In the genomic region with DNA sequence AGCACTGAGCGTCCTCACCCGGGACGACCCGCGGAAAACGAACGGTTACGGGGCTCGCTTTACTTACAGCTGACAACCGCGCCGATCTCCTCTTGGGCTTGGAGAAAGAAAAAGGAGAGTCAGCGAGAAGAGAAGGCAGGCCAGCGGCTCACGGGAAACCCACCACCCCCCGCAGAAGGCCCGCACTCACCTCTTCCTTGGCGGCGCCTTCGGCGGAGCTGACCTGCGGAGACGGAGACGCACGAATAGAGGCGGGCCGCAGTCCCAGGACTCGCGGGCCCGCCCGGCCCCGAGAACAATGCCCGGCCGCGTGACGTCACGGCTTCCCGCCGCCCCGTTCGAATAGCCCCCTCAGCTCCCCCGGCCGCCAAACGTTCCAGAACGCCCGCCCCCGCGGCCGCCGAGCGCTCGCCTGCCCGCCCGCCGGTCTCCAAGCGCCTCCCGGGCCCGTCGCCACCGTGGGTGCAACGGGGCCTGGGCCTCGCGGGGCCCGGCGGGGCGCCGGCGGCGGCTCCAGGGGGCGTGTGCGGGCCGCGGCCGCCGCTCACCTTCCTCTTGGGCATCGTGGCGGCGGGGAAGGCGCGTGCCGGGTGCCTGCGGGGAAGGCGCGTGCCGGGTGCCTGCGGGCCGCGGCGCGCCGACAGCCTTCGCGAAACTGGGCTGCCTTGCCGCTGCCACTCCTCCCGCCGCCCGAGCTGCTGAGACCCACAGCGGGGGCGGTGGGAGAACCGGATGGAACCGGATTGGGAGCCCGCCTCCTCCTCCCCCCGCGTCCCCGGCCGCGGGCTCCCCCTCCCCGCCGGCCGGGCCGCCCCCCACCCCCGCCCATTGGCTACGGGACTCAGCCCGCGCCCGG, we compare ENCODE assay signal across 1 cellular context.
TF ChIP-seq lines count a peak whose summit lies in the region.

A gene with protein sequence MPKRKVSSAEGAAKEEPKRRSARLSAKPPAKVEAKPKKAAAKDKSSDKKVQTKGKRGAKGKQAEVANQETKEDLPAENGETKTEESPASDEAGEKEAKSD (minus strand): TSS at position 734 of the 856 bp plus-strand sequence. CDS start 171 bp downstream, at position 563.

TF ChIP-seq in K562, 482 proteins besides CTCF, POLR2A, EP300 and RAD21 (continued from another document and continues in another):
- TF ChIP-seq, protein P1, sequence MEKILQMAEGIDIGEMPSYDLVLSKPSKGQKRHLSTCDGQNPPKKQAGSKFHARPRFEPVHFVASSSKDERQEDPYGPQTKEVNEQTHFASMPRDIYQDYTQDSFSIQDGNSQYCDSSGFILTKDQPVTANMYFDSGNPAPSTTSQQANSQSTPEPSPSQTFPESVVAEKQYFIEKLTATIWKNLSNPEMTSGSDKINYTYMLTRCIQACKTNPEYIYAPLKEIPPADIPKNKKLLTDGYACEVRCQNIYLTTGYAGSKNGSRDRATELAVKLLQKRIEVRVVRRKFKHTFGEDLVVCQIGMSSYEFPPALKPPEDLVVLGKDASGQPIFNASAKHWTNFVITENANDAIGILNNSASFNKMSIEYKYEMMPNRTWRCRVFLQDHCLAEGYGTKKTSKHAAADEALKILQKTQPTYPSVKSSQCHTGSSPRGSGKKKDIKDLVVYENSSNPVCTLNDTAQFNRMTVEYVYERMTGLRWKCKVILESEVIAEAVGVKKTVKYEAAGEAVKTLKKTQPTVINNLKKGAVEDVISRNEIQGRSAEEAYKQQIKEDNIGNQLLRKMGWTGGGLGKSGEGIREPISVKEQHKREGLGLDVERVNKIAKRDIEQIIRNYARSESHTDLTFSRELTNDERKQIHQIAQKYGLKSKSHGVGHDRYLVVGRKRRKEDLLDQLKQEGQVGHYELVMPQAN (IDR thresholded peaks at IDR 0.05; ENCODE audit: borderline replicate concordance) = peak; percentile 70
- TF ChIP-seq, protein P2, sequence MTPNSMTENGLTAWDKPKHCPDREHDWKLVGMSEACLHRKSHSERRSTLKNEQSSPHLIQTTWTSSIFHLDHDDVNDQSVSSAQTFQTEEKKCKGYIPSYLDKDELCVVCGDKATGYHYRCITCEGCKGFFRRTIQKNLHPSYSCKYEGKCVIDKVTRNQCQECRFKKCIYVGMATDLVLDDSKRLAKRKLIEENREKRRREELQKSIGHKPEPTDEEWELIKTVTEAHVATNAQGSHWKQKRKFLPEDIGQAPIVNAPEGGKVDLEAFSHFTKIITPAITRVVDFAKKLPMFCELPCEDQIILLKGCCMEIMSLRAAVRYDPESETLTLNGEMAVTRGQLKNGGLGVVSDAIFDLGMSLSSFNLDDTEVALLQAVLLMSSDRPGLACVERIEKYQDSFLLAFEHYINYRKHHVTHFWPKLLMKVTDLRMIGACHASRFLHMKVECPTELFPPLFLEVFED (CRISPR knock-in tag; conservative IDR thresholded peaks at IDR 0.05) = no peak
- TF ChIP-seq, protein P3, sequence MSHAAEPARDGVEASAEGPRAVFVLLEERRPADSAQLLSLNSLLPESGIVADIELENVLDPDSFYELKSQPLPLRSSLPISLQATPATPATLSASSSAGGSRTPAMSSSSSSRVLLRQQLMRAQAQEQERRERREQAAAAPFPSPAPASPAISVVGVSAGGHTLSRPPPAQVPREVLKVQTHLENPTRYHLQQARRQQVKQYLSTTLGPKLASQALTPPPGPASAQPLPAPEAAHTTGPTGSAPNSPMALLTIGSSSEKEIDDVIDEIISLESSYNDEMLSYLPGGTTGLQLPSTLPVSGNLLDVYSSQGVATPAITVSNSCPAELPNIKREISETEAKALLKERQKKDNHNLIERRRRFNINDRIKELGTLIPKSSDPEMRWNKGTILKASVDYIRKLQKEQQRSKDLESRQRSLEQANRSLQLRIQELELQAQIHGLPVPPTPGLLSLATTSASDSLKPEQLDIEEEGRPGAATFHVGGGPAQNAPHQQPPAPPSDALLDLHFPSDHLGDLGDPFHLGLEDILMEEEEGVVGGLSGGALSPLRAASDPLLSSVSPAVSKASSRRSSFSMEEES (CRISPR knock-in tag; IDR thresholded peaks at IDR 0.05) = no peak
- TF ChIP-seq RHOXF2B (CRISPR knock-in tag; conservative IDR thresholded peaks at IDR 0.05) (no peak), ZNF766 (CRISPR knock-in tag; conservative IDR thresholded peaks at IDR 0.05) (peak; percentile 67; the same call in 1 of the 2 replicates), POLR3A (IDR thresholded peaks at IDR 0.05; ENCODE audit: borderline replicate concordance, extremely low read depth, insufficient read depth, insufficient read length) (no peak), ZNF589 (CRISPR knock-in tag; IDR thresholded peaks at IDR 0.05; ENCODE audit: low read depth) (peak; percentile 55; the same call in 1 of the 2 replicates), ZSCAN29 (IDR thresholded peaks at IDR 0.05) (peak; percentile 59; the same call in 1 of the 2 replicates), ZBED1 (IDR thresholded peaks at IDR 0.05) (no peak), ZNF197 (CRISPR knock-in tag; IDR thresholded peaks at IDR 0.05; ENCODE audit: low read depth) (0 out of 2 replicates have a peak, but pooled peaks have one; percentile 48), ZNF217 (CRISPR knock-in tag; IDR thresholded peaks at IDR 0.05) (no peak), XRCC4 (IDR thresholded peaks at IDR 0.05; ENCODE audit: extremely low read depth, insufficient read depth, insufficient read length) (no peak), GABPB1 (CRISPR knock-in tag; IDR thresholded peaks at IDR 0.05) (no peak), POLR2B (IDR thresholded peaks at IDR 0.05; ENCODE audit: low read depth, partially characterized antibody) (peak; percentile 21), ZNF124 (CRISPR knock-in tag; IDR thresholded peaks at IDR 0.05) (no peak), ILK (tag; IDR thresholded peaks at IDR 0.05; ENCODE audit: borderline replicate concordance, low read depth) (no peak), LARP7 (IDR thresholded peaks at IDR 0.05) (no peak), CREB1 (IDR thresholded peaks at IDR 0.05) (peak; percentile 68), CREB1 (CRISPR knock-in tag; IDR thresholded peaks at IDR 0.05) (peak; percentile 80), EWSR1 (IDR thresholded peaks at IDR 0.05; ENCODE audit: borderline replicate concordance, low read depth, partially characterized antibody) (no peak), L3MBTL2 (IDR thresholded peaks at IDR 0.05) (peak; percentile 68), NFATC3 (IDR thresholded peaks at IDR 0.05) (no peak), CREBBP (IDR thresholded peaks at IDR 0.05; ENCODE audit: low read depth, low read length) (no peak), ZNF121 (CRISPR knock-in tag; conservative IDR thresholded peaks at IDR 0.05) (no peak), STAT5A (IDR thresholded peaks at IDR 0.05; ENCODE audit: borderline replicate concordance, low read length) (no peak), KAT2B (IDR thresholded peaks at IDR 0.05; ENCODE audit: low read depth, low read length) (no peak), HCFC1 (IDR thresholded peaks at IDR 0.05; ENCODE audit: low read depth, low read length) (peak; percentile 30; the same call in 1 of the 2 replicates), SRF (CRISPR knock-in tag; IDR thresholded peaks at IDR 0.05) (0 out of 4 replicates have a peak, but pooled peaks of 1 of the 2 experiments have one; percentile 31), PRPF4 (IDR thresholded peaks at IDR 0.05; ENCODE audit: insufficient read depth, low read depth, low read length, poor library complexity, severe bottlenecking) (no peak), ZNF274 (IDR thresholded peaks at IDR 0.05; ENCODE audit: borderline replicate concordance, low read depth, low read length) (no peak), ZNF507 (tag; conservative IDR thresholded peaks at IDR 0.05) (no peak), KHSRP (IDR thresholded peaks at IDR 0.05) (peak; percentile 39; the same call in 1 of the 2 replicates), CBFA2T2 (conservative IDR thresholded peaks at IDR 0.05) (no peak), CXXC5 (CRISPR knock-in tag; IDR thresholded peaks at IDR 0.05) (peak; percentile 89), ZNF354B (CRISPR knock-in tag; IDR thresholded peaks at IDR 0.05) (no peak), BHLHE40 (IDR thresholded peaks at IDR 0.05; ENCODE audit: low read length) (peak; percentile 80), BACH1 (tag; IDR thresholded peaks at IDR 0.05) (no peak)
- TF ChIP-seq, protein P4, sequence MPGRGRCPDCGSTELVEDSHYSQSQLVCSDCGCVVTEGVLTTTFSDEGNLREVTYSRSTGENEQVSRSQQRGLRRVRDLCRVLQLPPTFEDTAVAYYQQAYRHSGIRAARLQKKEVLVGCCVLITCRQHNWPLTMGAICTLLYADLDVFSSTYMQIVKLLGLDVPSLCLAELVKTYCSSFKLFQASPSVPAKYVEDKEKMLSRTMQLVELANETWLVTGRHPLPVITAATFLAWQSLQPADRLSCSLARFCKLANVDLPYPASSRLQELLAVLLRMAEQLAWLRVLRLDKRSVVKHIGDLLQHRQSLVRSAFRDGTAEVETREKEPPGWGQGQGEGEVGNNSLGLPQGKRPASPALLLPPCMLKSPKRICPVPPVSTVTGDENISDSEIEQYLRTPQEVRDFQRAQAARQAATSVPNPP (IDR thresholded peaks at IDR 0.05; ENCODE audit: borderline replicate concordance, insufficient read depth, insufficient read length) = no peak
- TF ChIP-seq, protein P5, sequence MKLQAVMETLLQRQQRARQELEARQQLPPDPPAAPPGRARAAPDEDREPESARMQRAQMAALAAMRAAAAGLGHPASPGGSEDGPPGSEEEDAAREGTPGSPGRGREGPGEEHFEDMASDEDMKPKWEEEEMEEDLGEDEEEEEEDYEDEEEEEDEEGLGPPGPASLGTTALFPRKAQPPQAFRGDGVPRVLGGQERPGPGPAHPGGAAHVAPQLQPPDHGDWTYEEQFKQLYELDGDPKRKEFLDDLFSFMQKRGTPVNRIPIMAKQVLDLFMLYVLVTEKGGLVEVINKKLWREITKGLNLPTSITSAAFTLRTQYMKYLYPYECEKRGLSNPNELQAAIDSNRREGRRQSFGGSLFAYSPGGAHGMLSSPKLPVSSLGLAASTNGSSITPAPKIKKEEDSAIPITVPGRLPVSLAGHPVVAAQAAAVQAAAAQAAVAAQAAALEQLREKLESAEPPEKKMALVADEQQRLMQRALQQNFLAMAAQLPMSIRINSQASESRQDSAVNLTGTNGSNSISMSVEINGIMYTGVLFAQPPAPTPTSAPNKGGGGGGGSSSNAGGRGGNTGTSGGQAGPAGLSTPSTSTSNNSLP (IDR thresholded peaks at IDR 0.05; ENCODE audit: borderline replicate concordance, low read depth, low read length) = no peak
- TF ChIP-seq, protein P6, sequence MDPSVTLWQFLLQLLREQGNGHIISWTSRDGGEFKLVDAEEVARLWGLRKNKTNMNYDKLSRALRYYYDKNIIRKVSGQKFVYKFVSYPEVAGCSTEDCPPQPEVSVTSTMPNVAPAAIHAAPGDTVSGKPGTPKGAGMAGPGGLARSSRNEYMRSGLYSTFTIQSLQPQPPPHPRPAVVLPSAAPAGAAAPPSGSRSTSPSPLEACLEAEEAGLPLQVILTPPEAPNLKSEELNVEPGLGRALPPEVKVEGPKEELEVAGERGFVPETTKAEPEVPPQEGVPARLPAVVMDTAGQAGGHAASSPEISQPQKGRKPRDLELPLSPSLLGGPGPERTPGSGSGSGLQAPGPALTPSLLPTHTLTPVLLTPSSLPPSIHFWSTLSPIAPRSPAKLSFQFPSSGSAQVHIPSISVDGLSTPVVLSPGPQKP (CRISPR knock-in tag; IDR thresholded peaks at IDR 0.05) = no peak
- TF ChIP-seq, protein P7, sequence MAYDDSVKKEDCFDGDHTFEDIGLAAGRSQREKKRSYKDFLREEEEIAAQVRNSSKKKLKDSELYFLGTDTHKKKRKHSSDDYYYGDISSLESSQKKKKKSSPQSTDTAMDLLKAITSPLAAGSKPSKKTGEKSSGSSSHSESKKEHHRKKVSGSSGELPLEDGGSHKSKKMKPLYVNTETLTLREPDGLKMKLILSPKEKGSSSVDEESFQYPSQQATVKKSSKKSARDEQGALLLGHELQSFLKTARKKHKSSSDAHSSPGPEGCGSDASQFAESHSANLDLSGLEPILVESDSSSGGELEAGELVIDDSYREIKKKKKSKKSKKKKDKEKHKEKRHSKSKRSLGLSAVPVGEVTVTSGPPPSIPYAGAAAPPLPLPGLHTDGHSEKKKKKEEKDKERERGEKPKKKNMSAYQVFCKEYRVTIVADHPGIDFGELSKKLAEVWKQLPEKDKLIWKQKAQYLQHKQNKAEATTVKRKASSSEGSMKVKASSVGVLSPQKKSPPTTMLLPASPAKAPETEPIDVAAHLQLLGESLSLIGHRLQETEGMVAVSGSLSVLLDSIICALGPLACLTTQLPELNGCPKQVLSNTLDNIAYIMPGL (CRISPR knock-in tag; IDR thresholded peaks at IDR 0.05) = peak; percentile 62; the same call in 1 of the 2 replicates
- TF ChIP-seq, protein P8, sequence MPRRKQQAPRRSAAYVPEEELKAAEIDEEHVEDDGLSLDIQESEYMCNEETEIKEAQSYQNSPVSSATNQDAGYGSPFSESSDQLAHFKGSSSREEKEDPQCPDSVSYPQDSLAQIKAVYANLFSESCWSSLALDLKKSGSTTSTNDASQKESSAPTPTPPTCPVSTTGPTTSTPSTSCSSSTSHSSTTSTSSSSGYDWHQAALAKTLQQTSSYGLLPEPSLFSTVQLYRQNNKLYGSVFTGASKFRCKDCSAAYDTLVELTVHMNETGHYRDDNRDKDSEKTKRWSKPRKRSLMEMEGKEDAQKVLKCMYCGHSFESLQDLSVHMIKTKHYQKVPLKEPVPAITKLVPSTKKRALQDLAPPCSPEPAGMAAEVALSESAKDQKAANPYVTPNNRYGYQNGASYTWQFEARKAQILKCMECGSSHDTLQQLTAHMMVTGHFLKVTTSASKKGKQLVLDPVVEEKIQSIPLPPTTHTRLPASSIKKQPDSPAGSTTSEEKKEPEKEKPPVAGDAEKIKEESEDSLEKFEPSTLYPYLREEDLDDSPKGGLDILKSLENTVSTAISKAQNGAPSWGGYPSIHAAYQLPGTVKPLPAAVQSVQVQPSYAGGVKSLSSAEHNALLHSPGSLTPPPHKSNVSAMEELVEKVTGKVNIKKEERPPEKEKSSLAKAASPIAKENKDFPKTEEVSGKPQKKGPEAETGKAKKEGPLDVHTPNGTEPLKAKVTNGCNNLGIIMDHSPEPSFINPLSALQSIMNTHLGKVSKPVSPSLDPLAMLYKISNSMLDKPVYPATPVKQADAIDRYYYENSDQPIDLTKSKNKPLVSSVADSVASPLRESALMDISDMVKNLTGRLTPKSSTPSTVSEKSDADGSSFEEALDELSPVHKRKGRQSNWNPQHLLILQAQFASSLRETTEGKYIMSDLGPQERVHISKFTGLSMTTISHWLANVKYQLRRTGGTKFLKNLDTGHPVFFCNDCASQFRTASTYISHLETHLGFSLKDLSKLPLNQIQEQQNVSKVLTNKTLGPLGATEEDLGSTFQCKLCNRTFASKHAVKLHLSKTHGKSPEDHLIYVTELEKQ (CRISPR knock-in tag; IDR thresholded peaks at IDR 0.05) = no peak
- TF ChIP-seq, protein P9, sequence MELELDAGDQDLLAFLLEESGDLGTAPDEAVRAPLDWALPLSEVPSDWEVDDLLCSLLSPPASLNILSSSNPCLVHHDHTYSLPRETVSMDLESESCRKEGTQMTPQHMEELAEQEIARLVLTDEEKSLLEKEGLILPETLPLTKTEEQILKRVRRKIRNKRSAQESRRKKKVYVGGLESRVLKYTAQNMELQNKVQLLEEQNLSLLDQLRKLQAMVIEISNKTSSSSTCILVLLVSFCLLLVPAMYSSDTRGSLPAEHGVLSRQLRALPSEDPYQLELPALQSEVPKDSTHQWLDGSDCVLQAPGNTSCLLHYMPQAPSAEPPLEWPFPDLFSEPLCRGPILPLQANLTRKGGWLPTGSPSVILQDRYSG (tag; conservative IDR thresholded peaks at IDR 0.05; ENCODE audit: low read depth) = no peak
- TF ChIP-seq, protein P10, sequence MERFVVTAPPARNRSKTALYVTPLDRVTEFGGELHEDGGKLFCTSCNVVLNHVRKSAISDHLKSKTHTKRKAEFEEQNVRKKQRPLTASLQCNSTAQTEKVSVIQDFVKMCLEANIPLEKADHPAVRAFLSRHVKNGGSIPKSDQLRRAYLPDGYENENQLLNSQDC (CRISPR knock-in tag; IDR thresholded peaks at IDR 0.05) = no peak
